In the genomic region with DNA sequence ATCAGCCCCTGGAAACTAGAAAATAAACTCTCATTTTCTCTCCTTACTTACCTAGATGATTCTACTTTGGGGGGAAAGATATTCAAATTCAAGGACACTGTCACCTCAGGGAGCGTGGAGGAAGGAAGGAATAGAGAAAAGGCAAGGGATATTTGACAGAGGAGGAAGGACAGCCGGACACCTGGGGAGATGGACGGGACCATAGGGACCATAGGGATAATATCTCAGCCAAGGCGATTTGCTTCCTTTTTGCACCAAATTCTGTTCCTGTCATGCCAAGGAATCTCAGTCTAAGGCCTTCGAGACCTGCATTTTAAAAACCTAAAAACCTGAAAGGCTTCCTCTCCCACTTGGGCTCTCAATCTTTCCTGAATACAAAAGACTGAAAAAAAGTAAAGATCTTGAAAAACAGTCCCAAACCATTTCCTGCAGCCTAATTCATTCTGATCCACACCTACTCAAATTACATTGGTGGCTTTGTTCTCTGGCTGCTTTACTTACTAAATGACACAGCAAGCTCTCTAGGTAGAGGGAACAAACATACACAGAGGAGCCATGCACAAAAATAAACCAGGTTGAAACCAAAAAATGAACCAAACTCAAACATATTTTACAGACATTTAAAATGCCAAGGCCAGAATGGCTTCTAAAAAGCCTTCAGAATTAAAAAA, we compare ENCODE assay signal across 15 cellular contexts.
DNase-seq lines count a peak whose midpoint lies in the region; ATAC-seq and TF ChIP-seq lines count a peak whose summit lies in the region.
"Had no signal": no experiment of that assay in that cellular context is flagged by ENCODE, and none has a peak within 500 bp of the region (broad histone marks: within the 10 kb centered on the region; RNA-seq: fewer than 3 reads in every experiment).

No MANE protein-coding gene starts in this region.

- H3K4me3 ChIP-seq in HUES64 (ENCODE audit: low read length) (no peak overlapping the region), PC-3 (ENCODE audit: low read length) (no peak overlapping the region), thyroid gland (replicated peaks in 1 of 3) (no peak overlapping the region), ovary (no peak overlapping the region)
- H3K4me3 ChIP-seq: gastrocnemius medialis had no signal

- H3K9me3 Mint-ChIP-seq in mesothelial cell of epicardium (peaks cover 5% of the 10 kb centered on the region), osteocyte (ENCODE audit: unreplicated experiment) (no peaks in the 10 kb centered on the region)
- H3K9me3 Mint-ChIP-seq: activated CD4-positive, alpha-beta T cell treated with anti-CD3 and anti-CD28 coated beads, Interleukin-2, amount 10 ng/mL, durations not matched to agents 7 days and 5 days; T-helper 2 cell treated with Interferon-gamma antibody and Interleukin-4, amounts not matched to agents 5 μg/mL and 100 μg/mL, for 36 hours had no signal

- TF ChIP-seq POLR2A in thyroid gland (IDR thresholded peaks at IDR 0.05) (no peak), ovary (IDR thresholded peaks at IDR 0.05) (no peak)

- H3K27ac ChIP-seq in HUES64 (ENCODE audit: low read depth, low read length) (peak overlapping the region; percentile 69), PC-3 (ENCODE audit: low read length) (no peak overlapping the region), thyroid gland (no peak overlapping the region), ovary (no peak overlapping the region)
- H3K27ac ChIP-seq: gastrocnemius medialis had no signal

- no peaks in the 10 kb centered on the region for H3K36me3 ChIP-seq in HUES64 (ENCODE audit: insufficient read depth, low read length)
- no peaks in the 10 kb centered on the region for H3K36me3 ChIP-seq in PC-3 (ENCODE audit: low read depth, low read length)
- no peaks in the 10 kb centered on the region for H3K36me3 ChIP-seq in thyroid gland
- H3K36me3 ChIP-seq in ovary: no peaks in the 10 kb centered on the region
- H3K36me3 ChIP-seq: gastrocnemius medialis had no signal

- H3F3A ChIP-seq in PC-3 (ENCODE audit: low read length, unreplicated experiment): no peaks in the 10 kb centered on the region

- H3K9ac ChIP-seq in HUES64 (ENCODE audit: low read depth, low read length) (peak overlapping the region; percentile 46; the same call in 1 of the 2 replicates), PC-3 (ENCODE audit: low read length) (no peak overlapping the region)

- WGBS in HUES64: 53% methylated on average over 5 of the region's 5 CpGs
- 65 to 75% methylated on average over 5 of the region's 5 CpGs for WGBS in thyroid gland, 2 donors
- 67 to 75% (median 74%) methylated on average over 5 of the region's 5 CpGs for WGBS in ovary, 3 donors

- POLR2A ChIA-PET in PC-3 (lab: Charles Lee; ENCODE audit: unreplicated experiment): no interaction called here

- no peak overlapping the region for H2AFZ ChIP-seq in PC-3 (ENCODE audit: low read length)

- peak overlapping the region; percentile 75 for H3K27ac Mint-ChIP-seq in mesothelial cell of epicardium
- H3K27ac Mint-ChIP-seq in osteocyte (ENCODE audit: unreplicated experiment): no peak overlapping the region
- H3K27ac Mint-ChIP-seq: activated CD4-positive, alpha-beta T cell treated with anti-CD3 and anti-CD28 coated beads, Interleukin-2, amount 10 ng/mL, durations not matched to agents 7 days and 5 days; T-helper 2 cell treated with Interferon-gamma antibody and Interleukin-4, amounts not matched to agents 5 μg/mL and 100 μg/mL, for 36 hours had no signal

- H3K79me2 ChIP-seq in PC-3 (ENCODE audit: low read length): no peaks in the 10 kb centered on the region

- H3K36me3 Mint-ChIP-seq in mesothelial cell of epicardium: no peaks in the 10 kb centered on the region
- no peaks in the 10 kb centered on the region for H3K36me3 Mint-ChIP-seq in osteocyte (ENCODE audit: unreplicated experiment)

- H3K27me3 ChIP-seq in HUES64 (ENCODE audit: insufficient read depth, low read length) (no peaks in the 10 kb centered on the region), PC-3 (ENCODE audit: low read length) (no peaks in the 10 kb centered on the region), thyroid gland (no peaks in the 10 kb centered on the region), ovary (no peaks in the 10 kb centered on the region)
- H3K27me3 ChIP-seq: gastrocnemius medialis had no signal

- DNase-seq in GM13976 (ENCODE audit: low spot score) (peak; percentile 13), PC-3 (no peak), mesothelial cell of epicardium (ENCODE audit: low spot score in 2 of 2, unreplicated experiment in 2 of 2) (no peak), osteocyte (ENCODE audit: extremely low spot score, unreplicated experiment) (no peak), thyroid gland (no peak), ovary (no peak)
- DNase-seq: activated CD4-positive, alpha-beta T cell treated with anti-CD3 and anti-CD28 coated beads, Interleukin-2, amount 10 ng/mL, durations not matched to agents 7 days and 5 days; activated T-cell treated with anti-CD3 and anti-CD28 coated beads, Interleukin-2, amount 50 U/mL, for 48 hours; gastrocnemius medialis; NCI-H1092; SHP77 had no signal

- TF ChIP-seq EP300 in ovary (IDR thresholded peaks at IDR 0.05): no peak

- BruUV-seq in PC-3 (replicated peaks; lab: Mats Ljungman, UMichigan): no TSS peak

- H3K4me1 Mint-ChIP-seq in mesothelial cell of epicardium: peaks cover 11% of the 10 kb centered on the region
- H3K4me1 Mint-ChIP-seq in osteocyte (ENCODE audit: unreplicated experiment): no peaks in the 10 kb centered on the region
- H3K4me1 Mint-ChIP-seq: activated CD4-positive, alpha-beta T cell treated with anti-CD3 and anti-CD28 coated beads, Interleukin-2, amount 10 ng/mL, durations not matched to agents 7 days and 5 days had no signal

- in situ Hi-C loops in GM13976 (cut with MboI; ENCODE audit: low sequenced_read_pairs, unreplicated experiment): no loop called here

- ATAC-seq in PC-3 (peak; percentile 62; the same call in 1 of the 2 replicates), HG03460 (IDR thresholded peaks at IDR 0.05; ENCODE audit: unreplicated experiment) (no peak)
- ATAC-seq: gastrocnemius medialis, HepG2 had no signal

- no peak overlapping the region for H3K4me3 Mint-ChIP-seq in mesothelial cell of epicardium
- no peak overlapping the region for H3K4me3 Mint-ChIP-seq in osteocyte (ENCODE audit: unreplicated experiment)
- H3K4me3 Mint-ChIP-seq: activated CD4-positive, alpha-beta T cell treated with anti-CD3 and anti-CD28 coated beads, Interleukin-2, amount 10 ng/mL, durations not matched to agents 7 days and 5 days; T-helper 2 cell treated with Interferon-gamma antibody and Interleukin-4, amounts not matched to agents 5 μg/mL and 100 μg/mL, for 36 hours had no signal

- H3K9me3 ChIP-seq in HUES64 (ENCODE audit: insufficient read depth, low read depth, low read length) (peaks cover 19% of the 10 kb centered on the region), PC-3 (ENCODE audit: low read length) (no peaks in the 10 kb centered on the region), thyroid gland (no peaks in the 10 kb centered on the region), ovary (no peaks in the 10 kb centered on the region)
- H3K9me3 ChIP-seq: gastrocnemius medialis had no signal

- H3K4me1 ChIP-seq in HUES64 (ENCODE audit: insufficient read depth, low read length) (peaks cover 24% of the 10 kb centered on the region), PC-3 (ENCODE audit: insufficient read depth, low read length) (no peaks in the 10 kb centered on the region), thyroid gland (no peaks in the 10 kb centered on the region), ovary (ENCODE audit: insufficient read depth) (peaks cover 3% of the 10 kb centered on the region)
- H3K4me1 ChIP-seq: gastrocnemius medialis had no signal

- no peak overlapping the region for H3K4me2 ChIP-seq in PC-3 (ENCODE audit: low read length)

- H3K27me3 Mint-ChIP-seq in mesothelial cell of epicardium (ENCODE audit: low read depth) (no peaks in the 10 kb centered on the region), osteocyte (ENCODE audit: unreplicated experiment) (peaks cover 21% of the 10 kb centered on the region)

- intact Hi-C loops in PC-3 (cut with micrococcal nuclease) (no loop called here), thyroid gland (cut with DNase I) (no loop called here), ovary (cut with DNase I) (no loop called here)

- no peak for TF ChIP-seq CTCF in GM13976 (IDR thresholded peaks at IDR 0.05; ENCODE audit: borderline replicate concordance, control extremely low read depth, extremely low read depth, insufficient read depth, missing control alignments)
- TF ChIP-seq CTCF in PC-3 (conservative IDR thresholded peaks at IDR 0.05; ENCODE audit: low read depth, low read length): no peak
- no peak for TF ChIP-seq CTCF in mesothelial cell of epicardium (IDR thresholded peaks at IDR 0.05; ENCODE audit: unreplicated experiment)
- TF ChIP-seq CTCF in osteocyte (IDR thresholded peaks at IDR 0.05): no peak
- TF ChIP-seq CTCF in thyroid gland (IDR thresholded peaks at IDR 0.05): no peak
- TF ChIP-seq CTCF in ovary (IDR thresholded peaks at IDR 0.05): no peak

- H4K20me1 ChIP-seq in PC-3 (ENCODE audit: low read length): no peaks in the 10 kb centered on the region

- no peaks in the 10 kb centered on the region for H3K9me2 ChIP-seq in PC-3 (replicated peaks; ENCODE audit: low read length)

- CTCF ChIA-PET in PC-3 (lab: Charles Lee): interaction anchor here (1.4 kb wide), 1 partner anchor 38 kb away, joined by 7 read pairs; no protein-coding TSS in a partner anchor
